Comparison of ENCODE assay signal across 8 cellular contexts in the genomic region with DNA sequence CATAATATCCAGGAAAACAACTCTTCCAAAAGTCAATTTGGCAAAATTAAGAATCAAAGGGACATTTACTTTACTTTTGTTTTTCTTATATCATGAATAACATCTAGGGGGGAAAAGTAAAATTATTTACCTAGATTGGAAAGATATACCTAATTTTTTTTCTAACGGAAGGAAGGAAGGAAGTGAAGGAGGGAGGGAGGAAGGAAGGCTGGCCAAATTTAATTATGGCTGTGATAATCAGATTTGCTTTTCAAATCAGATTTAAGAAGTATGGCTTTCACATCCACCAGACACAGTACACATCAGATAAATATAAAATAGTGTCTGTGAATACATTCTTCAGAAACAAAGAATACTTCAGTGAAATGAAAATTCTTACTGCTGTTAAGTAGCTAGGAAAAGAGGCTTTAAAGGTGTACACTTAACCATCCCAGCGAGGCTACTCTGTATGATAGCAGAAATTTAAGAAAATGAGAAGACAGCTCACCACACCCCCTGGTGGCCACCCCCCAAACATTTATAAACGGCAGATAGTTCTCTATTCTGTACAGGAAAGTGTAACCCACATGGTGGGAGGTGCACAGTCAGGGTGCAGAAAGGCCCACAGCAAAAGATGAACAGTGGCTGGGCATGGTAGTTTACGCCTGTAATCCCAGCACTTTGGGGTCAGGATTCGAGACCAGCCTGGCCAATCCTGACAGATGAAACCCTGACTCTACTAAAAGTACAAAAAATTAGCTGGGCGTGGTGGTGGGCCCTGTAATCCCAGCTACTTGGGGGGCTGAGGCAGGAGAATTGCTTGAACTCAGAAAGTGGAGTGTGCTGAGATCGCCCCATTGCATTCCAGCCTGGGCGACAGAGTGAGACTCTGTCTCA.
A peak's percentile ranks its signal among the peaks of the same experiment; 100 is the strongest.
DNase-seq lines count a peak whose midpoint lies in the region; ATAC-seq and TF ChIP-seq lines count a peak whose summit lies in the region.

No MANE protein-coding gene starts in this region.

- peaks cover 4% of the 10 kb centered on the region for H3K4me1 ChIP-seq in upper lobe of right lung

- TF ChIP-seq CTCF in GM12873 (IDR thresholded peaks at IDR 0.05; ENCODE audit: insufficient read depth, low read depth, low read length, missing control alignments) = peak; percentile 76
- peak; percentile 72 for TF ChIP-seq CTCF in LNCAP (IDR thresholded peaks at IDR 0.05)
- TF ChIP-seq CTCF in upper lobe of right lung (IDR thresholded peaks at IDR 0.05) = peak; percentile 80

- peak; percentile 84 for DNase-seq in activated naive CD4-positive, alpha-beta T cell treated with Interleukin-2 at 50 U/mL for 16 hours
- peak; percentile 72 for DNase-seq in glomerular visceral epithelial cell (ENCODE audit: extremely low spot score)
- peak; percentile 92 for DNase-seq in posterior vena cava (ENCODE audit: low spot score)
- peak; percentile 73 for DNase-seq in upper lobe of right lung

- H3K27me3 ChIP-seq in upper lobe of right lung = no peaks in the 10 kb centered on the region

- no peaks in the 10 kb centered on the region for H3K36me3 ChIP-seq in upper lobe of right lung

- ATAC-seq in SK-N-SH treated with all-trans-retinoic acid at 6 μM for 48 hours (peak; percentile 99), upper lobe of right lung (peak; percentile 98), GM19452 (IDR thresholded peaks at IDR 0.05; ENCODE audit: unreplicated experiment) (no peak)

- intact Hi-C loops in posterior vena cava (cut with DNase I) (loop anchor here (5.0 to 10.0 kb wide), 3 partner anchors 132 to 154 kb away; a partner anchor contains a TSS), upper lobe of right lung (cut with DNase I) (loop anchor here (10.0 kb wide), 1 partner anchor 144 kb away; no protein-coding TSS in a partner anchor)

- no peak overlapping the region for H3K4me3 ChIP-seq in upper lobe of right lung

- no peak overlapping the region for H3K27ac ChIP-seq in upper lobe of right lung

- no peaks in the 10 kb centered on the region for H3K9me3 ChIP-seq in upper lobe of right lung

TF ChIP-seq in SK-N-SH treated with all-trans-retinoic acid at 6 μM for 48 hours, 23 proteins besides CTCF, POLR2A, EP300 and RAD21:
- TF ChIP-seq, protein P1, sequence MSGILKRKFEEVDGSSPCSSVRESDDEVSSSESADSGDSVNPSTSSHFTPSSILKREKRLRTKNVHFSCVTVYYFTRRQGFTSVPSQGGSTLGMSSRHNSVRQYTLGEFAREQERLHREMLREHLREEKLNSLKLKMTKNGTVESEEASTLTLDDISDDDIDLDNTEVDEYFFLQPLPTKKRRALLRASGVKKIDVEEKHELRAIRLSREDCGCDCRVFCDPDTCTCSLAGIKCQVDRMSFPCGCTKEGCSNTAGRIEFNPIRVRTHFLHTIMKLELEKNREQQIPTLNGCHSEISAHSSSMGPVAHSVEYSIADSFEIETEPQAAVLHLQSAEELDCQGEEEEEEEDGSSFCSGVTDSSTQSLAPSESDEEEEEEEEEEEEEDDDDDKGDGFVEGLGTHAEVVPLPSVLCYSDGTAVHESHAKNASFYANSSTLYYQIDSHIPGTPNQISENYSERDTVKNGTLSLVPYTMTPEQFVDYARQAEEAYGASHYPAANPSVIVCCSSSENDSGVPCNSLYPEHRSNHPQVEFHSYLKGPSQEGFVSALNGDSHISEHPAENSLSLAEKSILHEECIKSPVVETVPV (CRISPR knock-in tag; IDR thresholded peaks at IDR 0.05) = no peak
- TF ChIP-seq SNAI2 (CRISPR knock-in tag; IDR thresholded peaks at IDR 0.05) = no peak
- no peak for TF ChIP-seq PPARA (CRISPR knock-in tag; IDR thresholded peaks at IDR 0.05; ENCODE audit: borderline replicate concordance)
- TF ChIP-seq ISL1 (CRISPR knock-in tag; IDR thresholded peaks at IDR 0.05) = 0 out of 2 replicates have a peak, but pooled peaks have one; percentile 23
- TF ChIP-seq ZNF70 (CRISPR knock-in tag; IDR thresholded peaks at IDR 0.05) = no peak
- TF ChIP-seq TOX (CRISPR knock-in tag; IDR thresholded peaks at IDR 0.05; ENCODE audit: borderline replicate concordance) = no peak
- peak; percentile 40; the same call in 1 of the 2 replicates for TF ChIP-seq ZC3H10 (CRISPR knock-in tag; IDR thresholded peaks at IDR 0.05)
- no peak for TF ChIP-seq ZFP3 (CRISPR knock-in tag; IDR thresholded peaks at IDR 0.05)
- TF ChIP-seq RARB (CRISPR knock-in tag; IDR thresholded peaks at IDR 0.05) = no peak
- TF ChIP-seq CSDC2 (CRISPR knock-in tag; IDR thresholded peaks at IDR 0.05) = no peak
- no peak for TF ChIP-seq OSR1 (CRISPR knock-in tag; IDR thresholded peaks at IDR 0.05)
- TF ChIP-seq ESRRG (CRISPR knock-in tag; IDR thresholded peaks at IDR 0.05) = peak; percentile 23; the same call in 1 of the 2 replicates
